1 cellular context compared by ENCODE assay signal in the genomic region with DNA sequence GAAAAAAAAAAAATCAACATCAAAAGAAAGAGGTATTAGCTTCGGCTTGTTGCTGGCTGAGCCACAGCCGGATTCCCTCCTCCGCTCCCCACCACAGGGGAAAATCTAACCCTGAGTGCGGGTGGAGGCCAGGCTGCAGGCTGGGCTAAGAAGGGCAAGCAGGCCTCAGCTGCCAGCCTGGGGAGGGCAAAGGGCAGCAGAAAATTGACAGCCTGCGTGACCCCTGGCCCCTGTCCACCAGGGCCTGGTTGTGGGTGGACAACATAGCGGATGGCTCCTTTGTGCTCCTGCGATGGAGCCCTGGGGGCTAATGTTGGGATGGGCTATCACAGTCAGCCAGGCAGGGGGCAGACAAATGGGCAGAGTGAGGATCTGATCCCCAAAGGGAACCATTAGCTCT.
TF ChIP-seq lines count a peak whose summit lies in the region.

No MANE protein-coding gene starts in this region.

TF ChIP-seq in H1, 55 proteins besides CTCF, POLR2A, EP300 and RAD21 (continued from another document):
- TF ChIP-seq CEBPB (IDR thresholded peaks at IDR 0.05; ENCODE audit: low read depth, low read length), result no peak
- no peak for TF ChIP-seq EZH2 (IDR thresholded peaks at IDR 0.05; ENCODE audit: low read depth, low read length, severe bottlenecking)
- TF ChIP-seq BACH1 (IDR thresholded peaks at IDR 0.05; ENCODE audit: low read length), result no peak
- TF ChIP-seq CBX8 (IDR thresholded peaks at IDR 0.05; ENCODE audit: borderline replicate concordance, low read depth, low read length), result no peak
- no peak for TF ChIP-seq MAX (IDR thresholded peaks at IDR 0.05)
- no peak for TF ChIP-seq TAF7 (optimal IDR thresholded peaks at IDR 0.05; ENCODE audit: borderline replicate concordance, low read depth, low read length)
- TF ChIP-seq, protein P1, sequence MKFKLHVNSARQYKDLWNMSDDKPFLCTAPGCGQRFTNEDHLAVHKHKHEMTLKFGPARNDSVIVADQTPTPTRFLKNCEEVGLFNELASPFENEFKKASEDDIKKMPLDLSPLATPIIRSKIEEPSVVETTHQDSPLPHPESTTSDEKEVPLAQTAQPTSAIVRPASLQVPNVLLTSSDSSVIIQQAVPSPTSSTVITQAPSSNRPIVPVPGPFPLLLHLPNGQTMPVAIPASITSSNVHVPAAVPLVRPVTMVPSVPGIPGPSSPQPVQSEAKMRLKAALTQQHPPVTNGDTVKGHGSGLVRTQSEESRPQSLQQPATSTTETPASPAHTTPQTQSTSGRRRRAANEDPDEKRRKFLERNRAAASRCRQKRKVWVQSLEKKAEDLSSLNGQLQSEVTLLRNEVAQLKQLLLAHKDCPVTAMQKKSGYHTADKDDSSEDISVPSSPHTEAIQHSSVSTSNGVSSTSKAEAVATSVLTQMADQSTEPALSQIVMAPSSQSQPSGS (IDR thresholded peaks at IDR 0.05; ENCODE audit: low read length), result no peak
- TF ChIP-seq, protein P2, sequence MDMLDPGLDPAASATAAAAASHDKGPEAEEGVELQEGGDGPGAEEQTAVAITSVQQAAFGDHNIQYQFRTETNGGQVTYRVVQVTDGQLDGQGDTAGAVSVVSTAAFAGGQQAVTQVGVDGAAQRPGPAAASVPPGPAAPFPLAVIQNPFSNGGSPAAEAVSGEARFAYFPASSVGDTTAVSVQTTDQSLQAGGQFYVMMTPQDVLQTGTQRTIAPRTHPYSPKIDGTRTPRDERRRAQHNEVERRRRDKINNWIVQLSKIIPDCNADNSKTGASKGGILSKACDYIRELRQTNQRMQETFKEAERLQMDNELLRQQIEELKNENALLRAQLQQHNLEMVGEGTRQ (IDR thresholded peaks at IDR 0.05; ENCODE audit: low read length), result no peak
- TF ChIP-seq TBP (IDR thresholded peaks at IDR 0.05; ENCODE audit: low read depth, low read length), result no peak
- no peak for TF ChIP-seq JUND (IDR thresholded peaks at IDR 0.05; ENCODE audit: low read length)
- no peak for TF ChIP-seq FOSL1 (IDR thresholded peaks at IDR 0.05; ENCODE audit: insufficient read depth, low read depth, low read length)
